In genomic region chr5:141735823-141736222, GRCh38 we compare ENCODE assay signal across 30 cellular contexts.
"Had no signal": no experiment of that assay in that cellular context is flagged by ENCODE, and none has a peak within 500 bp of the region (broad histone marks: within the 10 kb centered on the region; RNA-seq: fewer than 3 reads in every experiment).

No MANE protein-coding gene starts in this region.

- DNase-seq: activated CD4-positive, alpha-beta memory T cell treated with anti-CD3 and anti-CD28 coated beads for 36 hours; activated CD4-positive, alpha-beta T cell treated with anti-CD3 and anti-CD28 coated beads for 36 hours; activated CD4-positive, alpha-beta T cell treated with anti-CD3 and anti-CD28 coated beads, Interleukin-2, amount 10 ng/mL, durations not matched to agents 7 days and 5 days; activated CD8-positive, alpha-beta memory T cell treated with anti-CD3 and anti-CD28 coated beads, Interleukin-2, amount 50 U/mL, for 4 hours; activated gamma-delta T cell treated with Interleukin-2 at 50 U/mL for 16 hours; activated naive CD4-positive, alpha-beta T cell treated with anti-CD3 and anti-CD28 coated beads for 36 hours; activated T-cell treated with anti-CD3 and anti-CD28 coated beads for 4 hours; activated T-cell treated with anti-CD3 and anti-CD28 coated beads, Interleukin-2, amount 50 U/mL, for 4 hours; anterior cingulate cortex; central memory CD4-positive, alpha-beta T cell; NCI-H1092 treated with DMSO at 0.1 percent for 48 hours; NCI-H1417 treated with DMSO at 0.1 percent for 48 hours; NCI-H187 treated with DMSO at 0.1 percent for 48 hours; NCI-H2081; NCI-H2171 treated with DMSO at 0.1 percent for 48 hours; NCI-H2227 treated with DMSO at 0.1 percent for 48 hours; NCI-H446; NCI-H510A treated with DMSO at 0.1 percent for 48 hours; OCI-M1; Right ventricle myocardium superior; SW 1271; T-helper 1 cell; T-helper 2 cell; T-helper 9 cell had no signal

- H3K27me3 Mint-ChIP-seq: activated CD4-positive, alpha-beta T cell treated with anti-CD3 and anti-CD28 coated beads, Interleukin-2, amount 10 ng/mL, durations not matched to agents 7 days and 5 days had no signal

- H3K4me1 Mint-ChIP-seq: activated CD4-positive, alpha-beta T cell treated with anti-CD3 and anti-CD28 coated beads for 36 hours; activated CD4-positive, alpha-beta T cell treated with anti-CD3 and anti-CD28 coated beads, Interleukin-2, amount 10 ng/mL, durations not matched to agents 7 days and 5 days had no signal

- H3K27ac Mint-ChIP-seq: activated CD4-positive, alpha-beta memory T cell treated with anti-CD3 and anti-CD28 coated beads for 36 hours; activated CD4-positive, alpha-beta T cell treated with anti-CD3 and anti-CD28 coated beads for 36 hours; activated CD4-positive, alpha-beta T cell treated with anti-CD3 and anti-CD28 coated beads, Interleukin-2, amount 10 ng/mL, durations not matched to agents 7 days and 5 days; activated naive CD4-positive, alpha-beta T cell treated with anti-CD3 and anti-CD28 coated beads for 36 hours; activated naive CD4-positive, alpha-beta T cell treated with anti-CD3 and anti-CD28 coated beads, Interleukin-2, amount 50 U/mL, for 72 hours; activated T-helper 1 cell treated with anti-CD3 and anti-CD28 coated beads, Interleukin-12 subunit alpha, Interleukin-12 subunit beta, Interleukin-2, Interleukin-4 antibody, amounts not matched to agents 30 ng/mL and 10 ng/mL and 1 ng/mL, durations not matched to agents 14 hours and 24 hours and 36 hours had no signal

- H3K36me3 Mint-ChIP-seq: activated CD4-positive, alpha-beta memory T cell treated with anti-CD3 and anti-CD28 coated beads for 36 hours; activated naive CD4-positive, alpha-beta T cell treated with anti-CD3 and anti-CD28 coated beads, Interleukin-2, amount 50 U/mL, for 72 hours; brain had no signal

- ATAC-seq: activated CD4-positive, alpha-beta T cell treated with anti-CD3 and anti-CD28 coated beads for 36 hours; activated CD4-positive, CD25-positive, alpha-beta regulatory T cell treated with anti-CD3 and anti-CD28 coated beads, Interleukin-2, amount 50 U/mL, for 24 hours; activated naive CD4-positive, alpha-beta T cell treated with anti-CD3 and anti-CD28 coated beads, Interleukin-2, amount 50 U/mL, for 72 hours; activated T-cell treated with anti-CD3 and anti-CD28 coated beads, Interleukin-2, amount 50 U/mL, for 4 hours had no signal

- H3K9me3 Mint-ChIP-seq: activated CD4-positive, alpha-beta memory T cell treated with anti-CD3 and anti-CD28 coated beads for 36 hours; activated CD4-positive, alpha-beta T cell treated with anti-CD3 and anti-CD28 coated beads, Interleukin-2, amount 10 ng/mL, durations not matched to agents 7 days and 5 days; activated naive CD4-positive, alpha-beta T cell treated with anti-CD3 and anti-CD28 coated beads for 36 hours; activated naive CD4-positive, alpha-beta T cell treated with anti-CD3 and anti-CD28 coated beads, Interleukin-2, amount 50 U/mL, for 72 hours; activated T-cell treated with anti-CD3 and anti-CD28 coated beads, Interleukin-2, amount 50 U/mL, for 4 hours; activated T-helper 1 cell treated with anti-CD3 and anti-CD28 coated beads, Interleukin-12 subunit alpha, Interleukin-12 subunit beta, Interleukin-2, Interleukin-4 antibody, amounts not matched to agents 30 ng/mL and 10 ng/mL and 1 ng/mL, durations not matched to agents 14 hours and 24 hours and 36 hours; brain had no signal

- H3K27ac ChIP-seq: KMS-11, VCaP had no signal

- H3K4me2 ChIP-seq: KMS-11 had no signal

- H3K4me3 Mint-ChIP-seq: activated CD4-positive, alpha-beta memory T cell treated with anti-CD3 and anti-CD28 coated beads for 36 hours; activated CD4-positive, alpha-beta T cell treated with anti-CD3 and anti-CD28 coated beads for 36 hours; activated CD4-positive, alpha-beta T cell treated with anti-CD3 and anti-CD28 coated beads, Interleukin-2, amount 10 ng/mL, durations not matched to agents 7 days and 5 days; activated naive CD4-positive, alpha-beta T cell treated with anti-CD3 and anti-CD28 coated beads for 36 hours; activated T-cell treated with anti-CD3 and anti-CD28 coated beads, Interleukin-2, amount 50 U/mL, for 4 hours; activated T-helper 1 cell treated with anti-CD3 and anti-CD28 coated beads, Interleukin-12 subunit alpha, Interleukin-12 subunit beta, Interleukin-2, Interleukin-4 antibody, amounts not matched to agents 30 ng/mL and 10 ng/mL and 1 ng/mL, durations not matched to agents 14 hours and 24 hours and 36 hours; brain had no signal
